25 cellular contexts compared by ENCODE assay signal in genomic region chr10:76359001-76359400, GRCh38.
"Had no signal": no experiment of that assay in that cellular context is flagged by ENCODE, and none has a peak within 500 bp of the region (broad histone marks: within the 10 kb centered on the region; RNA-seq: fewer than 3 reads in every experiment).

No MANE protein-coding gene starts in this region.

- ATAC-seq: activated CD8-positive, alpha-beta T cell treated with anti-CD3 and anti-CD28 coated beads for 36 hours; activated T-cell treated with anti-CD3 and anti-CD28 coated beads, Interleukin-2, amount 50 U/mL, for 72 hours; body of pancreas; Panc1 had no signal

- H3K36me3 ChIP-seq: adrenal gland, breast epithelium, MG63, SJCRH30 had no signal

- H3K4me1 ChIP-seq: adrenal gland, body of pancreas, breast epithelium had no signal

- DNase-seq: activated CD4-positive, alpha-beta T cell treated with anti-CD3 and anti-CD28 coated beads, Interleukin-2, amount 10 ng/mL, durations not matched to agents 24 days and 14 days; activated CD4-positive, alpha-beta T cell treated with anti-CD3 and anti-CD28 coated beads, Interleukin-2, amount 50 U/mL, for 4 hours; activated CD8-positive, alpha-beta T cell treated with anti-CD3 and anti-CD28 coated beads for 36 hours; activated gamma-delta T cell; activated naive CD4-positive, alpha-beta T cell treated with Interleukin-2 at 50 U/mL for 16 hours; activated T-cell treated with anti-CD3 and anti-CD28 coated beads, Interleukin-2, amount 50 U/mL, for 1 hour; activated T-cell treated with anti-CD3 and anti-CD28 coated beads, Interleukin-2, amount 50 U/mL, for 72 hours; adrenal gland; body of pancreas; Kasumi-1; MG63; NCI-H1048; NCI-H1105 treated with DMSO at 0.1 percent for 48 hours; NCI-H1436; NCI-H1694; NCI-H1930; NCI-H2081 treated with DMSO at 0.1 percent for 48 hours; NCI-H345; NCI-H524 treated with DMSO at 0.1 percent for 48 hours; SHP77; SJCRH30; T1000 had no signal

- H3K9me3 ChIP-seq: adrenal gland, body of pancreas, breast epithelium, MG63, SJCRH30 had no signal

- H3K4me3 ChIP-seq: adrenal gland, body of pancreas, breast epithelium, MG63, SJCRH30, SK-N-MC had no signal
